29 cellular contexts compared by ENCODE assay signal in the genomic region with DNA sequence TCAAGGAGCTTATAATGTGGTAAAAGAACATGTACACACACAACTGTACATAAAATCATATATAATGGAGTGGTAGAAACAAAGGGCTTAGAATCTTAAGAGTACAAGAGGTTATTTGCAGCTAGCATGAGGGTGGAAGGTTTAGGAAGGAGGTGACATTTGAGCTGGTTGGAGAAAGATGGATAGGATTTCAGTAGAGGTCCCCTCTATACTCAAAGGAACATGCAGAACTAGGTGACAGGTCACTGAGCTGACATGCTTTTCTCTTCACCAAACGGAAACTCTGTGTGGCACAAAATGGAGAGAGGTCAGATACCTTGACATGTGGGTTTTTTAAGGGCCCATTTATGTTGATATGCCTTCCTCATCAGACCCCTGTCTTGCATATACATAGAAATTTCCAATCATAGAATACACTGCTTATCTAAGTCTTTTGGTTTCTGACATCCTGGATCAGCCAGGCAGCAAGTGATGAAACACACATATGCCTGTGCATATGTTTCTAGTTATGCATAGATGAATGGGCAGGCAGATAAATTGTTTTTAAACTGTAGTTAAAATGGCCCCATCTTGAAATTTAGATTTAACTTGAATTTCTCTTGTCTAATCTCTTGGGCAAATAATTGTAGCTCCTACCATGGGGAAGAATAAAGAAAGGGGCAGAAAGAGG. TPM values are rescaled to one million over a fixed set of nuclear protein-coding genes. Genes with fewer than 3 reads are reported as not detected.
DNase-seq lines count a peak whose midpoint lies in the region; ATAC-seq and TF ChIP-seq lines count a peak whose summit lies in the region.
"Had no signal": no experiment of that assay in that cellular context is flagged by ENCODE, and none has a peak within 500 bp of the region (broad histone marks: within the 10 kb centered on the region; RNA-seq: fewer than 3 reads in every experiment).

No MANE protein-coding gene starts in this region.

- no peaks in the 10 kb centered on the region for H3K36me3 Mint-ChIP-seq in effector memory CD8-positive, alpha-beta T cell (ENCODE audit: insufficient read depth)
- H3K36me3 Mint-ChIP-seq: activated naive CD4-positive, alpha-beta T cell treated with anti-CD3 and anti-CD28 coated beads, Interleukin-2, amount 50 U/mL, for 72 hours; CD4-positive, alpha-beta memory T cell had no signal

- no peak overlapping the region for H3K27ac ChIP-seq in parathyroid adenoma
- H3K27ac ChIP-seq: dorsolateral prefrontal cortex, neutrophil, prostate gland, suprapubic skin, upper lobe of right lung had no signal

- H3K4me3 Mint-ChIP-seq in effector memory CD8-positive, alpha-beta T cell, result no peak overlapping the region
- H3K4me3 Mint-ChIP-seq: activated CD8-positive, alpha-beta T cell treated with anti-CD3 and anti-CD28 coated beads for 36 hours; activated T-helper 17 cell treated with anti-CD3 and anti-CD28 coated beads, Interleukin-2, amount 50 U/mL, for 72 hours; CD4-positive, alpha-beta memory T cell; central memory CD8-positive, alpha-beta T cell; IgD-negative memory B cell had no signal

- H3K4me1 ChIP-seq in parathyroid adenoma, result peaks cover 2% of the 10 kb centered on the region
- H3K4me1 ChIP-seq: prostate gland, suprapubic skin, upper lobe of right lung had no signal

- H3K4me1 Mint-ChIP-seq in effector memory CD8-positive, alpha-beta T cell (ENCODE audit: low read depth in 2 of 2), result no peaks in the 10 kb centered on the region
- H3K4me1 Mint-ChIP-seq: CD4-positive, alpha-beta memory T cell; central memory CD8-positive, alpha-beta T cell had no signal

- no peaks in the 10 kb centered on the region for H3K9me3 Mint-ChIP-seq in effector memory CD8-positive, alpha-beta T cell
- H3K9me3 Mint-ChIP-seq: activated CD8-positive, alpha-beta T cell treated with anti-CD3 and anti-CD28 coated beads for 36 hours; activated naive CD4-positive, alpha-beta T cell treated with anti-CD3 and anti-CD28 coated beads, Interleukin-2, amount 50 U/mL, for 72 hours; activated T-helper 17 cell treated with anti-CD3 and anti-CD28 coated beads, Interleukin-2, amount 50 U/mL, for 72 hours; CD4-positive, alpha-beta memory T cell; central memory CD8-positive, alpha-beta T cell; stimulated activated naive B cell treated with anti-CD40 and anti-IgM and Interleukin-4, amounts not matched to agents 10 μg/mL and 1 μg/mL and 100 μg/mL, for 72 hours had no signal

- no peaks in the 10 kb centered on the region for H3K9me3 ChIP-seq in parathyroid adenoma (ENCODE audit: control insufficient read depth, low read length)
- H3K9me3 ChIP-seq: neutrophil, prostate gland, suprapubic skin, upper lobe of right lung had no signal

- H3K79me2 ChIP-seq in parathyroid adenoma, result no peaks in the 10 kb centered on the region

- H3K9ac ChIP-seq in parathyroid adenoma, result no peak overlapping the region

- H3K4me3 ChIP-seq in parathyroid adenoma (ENCODE audit: low read depth, low read length), result no peak overlapping the region
- H3K4me3 ChIP-seq: dorsolateral prefrontal cortex, prostate gland, suprapubic skin, upper lobe of right lung had no signal

- no peak for TF ChIP-seq CTCF in parathyroid adenoma (IDR thresholded peaks at IDR 0.05)

- no peaks in the 10 kb centered on the region for H3K27me3 Mint-ChIP-seq in effector memory CD8-positive, alpha-beta T cell
- H3K27me3 Mint-ChIP-seq: activated CD8-positive, alpha-beta T cell treated with anti-CD3 and anti-CD28 coated beads for 36 hours; activated T-helper 17 cell treated with anti-CD3 and anti-CD28 coated beads, Interleukin-2, amount 50 U/mL, for 72 hours; CD4-positive, alpha-beta memory T cell; central memory CD8-positive, alpha-beta T cell; IgD-negative memory B cell; stimulated activated naive B cell treated with anti-CD40 and anti-IgM and Interleukin-4, amounts not matched to agents 10 μg/mL and 1 μg/mL and 100 μg/mL, for 72 hours had no signal

- no peak for ATAC-seq in effector memory CD8-positive, alpha-beta T cell (replicated peaks)
- ATAC-seq: activated CD8-positive, alpha-beta T cell treated with anti-CD3 and anti-CD28 coated beads for 36 hours; activated naive CD4-positive, alpha-beta T cell treated with anti-CD3 and anti-CD28 coated beads, Interleukin-2, amount 50 U/mL, for 72 hours; activated T-helper 17 cell treated with anti-CD3 and anti-CD28 coated beads, Interleukin-2, amount 50 U/mL, for 72 hours; left colon; stimulated activated naive B cell treated with anti-CD40 and anti-IgM and Interleukin-4, amounts not matched to agents 10 μg/mL and 1 μg/mL and 100 μg/mL, for 72 hours; upper lobe of right lung had no signal

- H3K27ac Mint-ChIP-seq in effector memory CD8-positive, alpha-beta T cell, result no peak overlapping the region
- H3K27ac Mint-ChIP-seq: activated CD8-positive, alpha-beta T cell treated with anti-CD3 and anti-CD28 coated beads for 36 hours; activated naive CD4-positive, alpha-beta T cell treated with anti-CD3 and anti-CD28 coated beads, Interleukin-2, amount 50 U/mL, for 72 hours; activated T-helper 17 cell treated with anti-CD3 and anti-CD28 coated beads, Interleukin-2, amount 50 U/mL, for 72 hours; CD4-positive, alpha-beta memory T cell; IgD-negative memory B cell; stimulated activated naive B cell treated with anti-CD40 and anti-IgM and Interleukin-4, amounts not matched to agents 10 μg/mL and 1 μg/mL and 100 μg/mL, for 72 hours had no signal

- peak overlapping the region; percentile 53 for H2AFZ ChIP-seq in parathyroid adenoma

- no peak overlapping the region for H3K4me2 ChIP-seq in parathyroid adenoma (ENCODE audit: low read length)

- DNase-seq in NCI-H1694 (lab: John Stamatoyannopoulos, UW), result peak; percentile 78
- peak; percentile 5 for DNase-seq in SK-N-DZ (ENCODE audit: low spot score)
- DNase-seq in fibroblast of gingiva (ENCODE audit: low read depth), result peak; percentile 31
- DNase-seq in effector memory CD8-positive, alpha-beta T cell, result no peak
- DNase-seq in SKM-1 treated with dmso at 0.1 percent for 144 hours (lab: John Stamatoyannopoulos, UW; ENCODE audit: unreplicated experiment), result no peak
- no peak for DNase-seq in activated naive CD4-positive, alpha-beta T cell (lab: John Stamatoyannopoulos, UW)
- DNase-seq: activated CD4-positive, alpha-beta T cell treated with anti-CD3 and anti-CD28 coated beads for 1 hour; activated CD8-positive, alpha-beta T cell treated with anti-CD3 and anti-CD28 coated beads for 36 hours; anterior cingulate cortex; CD4-positive, alpha-beta memory T cell; dorsolateral prefrontal cortex; GOT3; left colon; mesenchymal stem cell; NCI-H1092 treated with DMSO at 0.1 percent for 48 hours; NCI-H1930; NCI-H748 treated with DMSO at 0.1 percent for 48 hours; stimulated activated CD4-positive, alpha-beta T cell treated with anti-CD3 and anti-CD28 coated beads, Interleukin-4, amount 100 ng/mL, for 4 hours; stimulated activated naive B cell treated with anti-CD40 and anti-IgM and Interleukin-4, amounts not matched to agents 10 μg/mL and 1 μg/mL and 100 μg/mL, for 72 hours; T-helper 2 cell; upper lobe of right lung had no signal

- H3K27me3 ChIP-seq in parathyroid adenoma (ENCODE audit: control insufficient read depth, insufficient read depth, low read length), result no peaks in the 10 kb centered on the region
- H3K27me3 ChIP-seq: neutrophil, suprapubic skin, upper lobe of right lung had no signal

- no peaks in the 10 kb centered on the region for H3K36me3 ChIP-seq in parathyroid adenoma (ENCODE audit: control insufficient read depth, insufficient read depth, low read length)
- H3K36me3 ChIP-seq: neutrophil, prostate gland, suprapubic skin, upper lobe of right lung had no signal

RNA-seq across cellular contexts. Expression of gene CLCN5, which starts 29.3 kb away (rescaled TPM):
- 10.5 and 13.2 TPM in 2 replicates for polyA plus RNA-seq in SK-N-DZ (2014; cell fraction: cytosol; rRNA removed)
- polyA plus RNA-seq in SK-N-DZ (2014; cell fraction: nucleus; rRNA removed), result 14.5 and 21.2 TPM in 2 replicates

Comparison
In these comparisons a context has a peak if more than half of its experiments do, and no peak if none do; other contexts are left out.
1. DNase-seq: peak in NCI-H1694 (single experiment), SK-N-DZ (single experiment) and fibroblast of gingiva (single experiment); none in effector memory CD8-positive, alpha-beta T cell (0 of 3), SKM-1 treated with dmso at 0.1 percent for 144 hours (single experiment) and activated naive CD4-positive, alpha-beta T cell (0 of 4).